In genomic region chr19:49340069-49340864, GRCh38 we compare ENCODE assay signal across 1 cellular context.
A peak's percentile ranks its signal among the peaks of the same experiment; 100 is the strongest.
TF ChIP-seq lines count a peak whose summit lies in the region.

No MANE protein-coding gene starts in this region.

TF ChIP-seq in HEK293, 187 proteins besides CTCF, POLR2A, EP300 and RAD21 (continued from another document and continues in another):
- TF ChIP-seq ZNF155 (tag by site-specific recombination; IDR thresholded peaks at IDR 0.05) (no peak), PBX3 (CRISPR knock-in tag; IDR thresholded peaks at IDR 0.05) (no peak), ZNF48 (tag by site-specific recombination; IDR thresholded peaks at IDR 0.05) (no peak), ZNF398 (tag by site-specific recombination; IDR thresholded peaks at IDR 0.05) (no peak), SP3 (tag by site-specific recombination; IDR thresholded peaks at IDR 0.05) (peak; percentile 60), ZBTB10 (tag by site-specific recombination; IDR thresholded peaks at IDR 0.05) (no peak), ZNF426 (tag by site-specific recombination; IDR thresholded peaks at IDR 0.05) (no peak), ZNF701 (tag by site-specific recombination; IDR thresholded peaks at IDR 0.05) (no peak), KLF16 (tag by site-specific recombination; IDR thresholded peaks at IDR 0.05) (no peak), MYNN (tag by site-specific recombination; IDR thresholded peaks at IDR 0.05; ENCODE audit: borderline replicate concordance) (no peak), ZBTB11 (tag by site-specific recombination; conservative IDR thresholded peaks at IDR 0.05; ENCODE audit: low read depth) (no peak), ZBTB20 (tag by site-specific recombination; IDR thresholded peaks at IDR 0.05) (0 out of 2 replicates have a peak, but pooled peaks have one; percentile 16), GLIS1 (tag by site-specific recombination; IDR thresholded peaks at IDR 0.05) (peak; percentile 80), ZNF292 (tag by site-specific recombination; IDR thresholded peaks at IDR 0.05; ENCODE audit: borderline replicate concordance, low read depth) (no peak), ZNF239 (tag by site-specific recombination; IDR thresholded peaks at IDR 0.05) (no peak), PRDM1 (tag by site-specific recombination; IDR thresholded peaks at IDR 0.05) (no peak), KLF1 (tag by site-specific recombination; IDR thresholded peaks at IDR 0.05) (peak; percentile 91), ZSCAN4 (tag by site-specific recombination; IDR thresholded peaks at IDR 0.05) (no peak), ZSCAN5A (tag by site-specific recombination; IDR thresholded peaks at IDR 0.05) (no peak), ZNF280C (tag by site-specific recombination; IDR thresholded peaks at IDR 0.05) (no peak), ZNF837 (tag by site-specific recombination; IDR thresholded peaks at IDR 0.05) (no peak), ZNF423 (tag by site-specific recombination; IDR thresholded peaks at IDR 0.05) (peak; percentile 95), ZFHX2 (tag by site-specific recombination; conservative IDR thresholded peaks at IDR 0.05) (peak; percentile 94), GLIS2 (tag by site-specific recombination; IDR thresholded peaks at IDR 0.05) (no peak), SCRT2 (tag by site-specific recombination; IDR thresholded peaks at IDR 0.05) (peak; percentile 92; the same call in 1 of the 2 replicates), REST (tag by site-specific recombination; IDR thresholded peaks at IDR 0.05) (no peak), KLF10 (tag by site-specific recombination; IDR thresholded peaks at IDR 0.05) (no peak), ZNF24 (tag by site-specific recombination; IDR thresholded peaks at IDR 0.05) (no peak), BCL6B (tag by site-specific recombination; IDR thresholded peaks at IDR 0.05) (no peak), IKZF3 (tag by site-specific recombination; IDR thresholded peaks at IDR 0.05) (peak; percentile 92), PATZ1 (tag by site-specific recombination; IDR thresholded peaks at IDR 0.05) (no peak; the same call in 1 of the 2 replicates), ZBTB17 (tag by site-specific recombination; IDR thresholded peaks at IDR 0.05) (peak; percentile 32; the same call in 1 of the 2 replicates), YY1 (tag by site-specific recombination; IDR thresholded peaks at IDR 0.05) (no peak), ELK4 (IDR thresholded peaks at IDR 0.05; ENCODE audit: borderline replicate concordance, low read depth, low read length) (no peak), ZNF174 (tag by site-specific recombination; IDR thresholded peaks at IDR 0.05) (no peak)
